Comparison of ENCODE assay signal across 2 cellular contexts in the genomic region with DNA sequence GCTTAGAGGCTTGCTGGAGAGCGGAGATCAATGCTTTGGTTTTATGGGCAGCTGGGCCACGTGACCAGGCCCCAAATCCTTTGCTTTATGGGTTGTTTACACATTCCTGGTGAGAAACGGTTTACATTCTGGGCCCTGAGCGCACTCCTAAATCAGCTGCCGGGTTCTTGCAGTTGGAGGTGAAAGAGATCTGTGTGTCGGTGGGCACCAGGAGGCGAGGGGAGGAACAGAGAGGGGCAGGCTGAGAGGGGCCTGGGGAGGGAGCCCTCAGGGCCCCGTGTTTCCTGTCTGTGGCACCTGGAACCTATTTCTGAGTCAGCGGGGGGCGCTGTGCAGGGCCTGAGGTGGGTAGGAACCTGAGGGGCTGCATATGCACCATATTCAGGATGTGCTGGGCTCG.
TF ChIP-seq lines count a peak whose summit lies in the region.

No MANE protein-coding gene starts in this region.

TF ChIP-seq in IMR-90, 13 proteins besides CTCF, POLR2A, EP300 and RAD21:
- TF ChIP-seq, protein P1, sequence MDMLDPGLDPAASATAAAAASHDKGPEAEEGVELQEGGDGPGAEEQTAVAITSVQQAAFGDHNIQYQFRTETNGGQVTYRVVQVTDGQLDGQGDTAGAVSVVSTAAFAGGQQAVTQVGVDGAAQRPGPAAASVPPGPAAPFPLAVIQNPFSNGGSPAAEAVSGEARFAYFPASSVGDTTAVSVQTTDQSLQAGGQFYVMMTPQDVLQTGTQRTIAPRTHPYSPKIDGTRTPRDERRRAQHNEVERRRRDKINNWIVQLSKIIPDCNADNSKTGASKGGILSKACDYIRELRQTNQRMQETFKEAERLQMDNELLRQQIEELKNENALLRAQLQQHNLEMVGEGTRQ (IDR thresholded peaks at IDR 0.05; ENCODE audit: low read depth, low read length), result peak; percentile 47; the same call in 1 of the 2 replicates
- TF ChIP-seq CEBPB (IDR thresholded peaks at IDR 0.05; ENCODE audit: low read depth, low read length) (no peak), FOS (IDR thresholded peaks at IDR 0.05; ENCODE audit: low read depth, low read length) (no peak), RFX5 (IDR thresholded peaks at IDR 0.05; ENCODE audit: low read depth, low read length) (no peak), MAZ (IDR thresholded peaks at IDR 0.05; ENCODE audit: borderline replicate concordance, low read depth, low read length) (no peak)
TF ChIP-seq in IMR-90: peak in this region for 1.

TF ChIP-seq in H1, 55 proteins besides CTCF, POLR2A, EP300 and RAD21:
- TF ChIP-seq EZH2 (IDR thresholded peaks at IDR 0.05; ENCODE audit: low read depth, low read length, severe bottlenecking) (no peak), SP4 (IDR thresholded peaks at IDR 0.05; ENCODE audit: low read length) (no peak), MAFK (IDR thresholded peaks at IDR 0.05; ENCODE audit: low read depth, low read length) (no peak), YY1 (IDR thresholded peaks at IDR 0.05; ENCODE audit: low read depth, low read length) (no peak), POLR2AphosphoS5 (IDR thresholded peaks at IDR 0.05; ENCODE audit: low read depth, low read length) (no peak), CBX8 (IDR thresholded peaks at IDR 0.05; ENCODE audit: borderline replicate concordance, low read depth, low read length) (no peak), TAF7 (optimal IDR thresholded peaks at IDR 0.05; ENCODE audit: borderline replicate concordance, low read depth, low read length) (peak; percentile 16), KDM1A (IDR thresholded peaks at IDR 0.05; ENCODE audit: borderline replicate concordance, low read length) (peak; percentile 53; the same call in 1 of the 2 replicates), ASH2L (IDR thresholded peaks at IDR 0.05; ENCODE audit: low read length) (peak; percentile 46), TEAD4 (IDR thresholded peaks at IDR 0.05; ENCODE audit: low read depth, low read length) (peak; percentile 24; the same call in 1 of the 2 replicates)
- TF ChIP-seq, protein P2, sequence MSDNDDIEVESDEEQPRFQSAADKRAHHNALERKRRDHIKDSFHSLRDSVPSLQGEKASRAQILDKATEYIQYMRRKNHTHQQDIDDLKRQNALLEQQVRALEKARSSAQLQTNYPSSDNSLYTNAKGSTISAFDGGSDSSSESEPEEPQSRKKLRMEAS (IDR thresholded peaks at IDR 0.05), result peak; percentile 31
- TF ChIP-seq, protein P1 (IDR thresholded peaks at IDR 0.05; ENCODE audit: low read length), result peak; percentile 68
- TF ChIP-seq, protein P3, sequence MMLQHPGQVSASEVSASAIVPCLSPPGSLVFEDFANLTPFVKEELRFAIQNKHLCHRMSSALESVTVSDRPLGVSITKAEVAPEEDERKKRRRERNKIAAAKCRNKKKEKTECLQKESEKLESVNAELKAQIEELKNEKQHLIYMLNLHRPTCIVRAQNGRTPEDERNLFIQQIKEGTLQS (IDR thresholded peaks at IDR 0.05; ENCODE audit: insufficient read depth, low read depth, low read length), result 0 out of 2 replicates have a peak, but pooled peaks have one; percentile 26
